In the genomic region with DNA sequence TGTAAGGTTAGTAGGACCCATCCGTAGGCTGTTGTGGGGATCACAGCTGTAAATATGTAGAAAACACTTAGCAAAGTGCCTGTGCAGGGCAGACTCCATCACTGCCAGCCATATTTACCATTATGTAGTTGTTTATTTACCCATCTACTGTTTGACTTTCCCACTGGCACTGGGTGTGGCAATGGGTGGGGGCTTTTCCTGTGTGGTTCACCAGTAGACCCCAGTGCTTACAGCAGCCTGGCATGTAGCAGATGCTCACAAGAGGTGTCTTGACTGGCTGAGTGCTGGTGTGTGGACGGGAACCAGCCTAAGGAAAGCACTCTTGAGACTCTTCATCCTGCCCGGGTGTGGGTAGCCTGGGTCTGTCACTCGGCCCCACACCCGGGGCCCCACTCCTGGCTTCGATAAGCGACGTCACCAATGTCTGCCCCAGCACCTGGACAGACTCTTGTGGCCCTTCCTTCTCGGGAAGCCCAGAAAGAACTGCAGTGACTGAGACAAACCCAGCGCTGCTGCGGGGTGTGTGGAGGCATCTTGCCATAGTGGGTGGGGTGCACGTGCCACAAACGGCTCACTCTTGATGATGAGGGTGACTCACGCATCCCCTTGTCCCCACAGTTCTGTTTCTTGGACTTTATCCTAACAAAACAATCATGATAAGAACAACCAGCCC, we compare ENCODE assay signal across 11 cellular contexts.
DNase-seq lines count a peak whose midpoint lies in the region; ATAC-seq and TF ChIP-seq lines count a peak whose summit lies in the region.
"Had no signal": no experiment of that assay in that cellular context is flagged by ENCODE, and none has a peak within 500 bp of the region (broad histone marks: within the 10 kb centered on the region; RNA-seq: fewer than 3 reads in every experiment).

No MANE protein-coding gene starts in this region.

- H2BK12ac ChIP-seq in H9 (ENCODE audit: insufficient read length, low read depth, low read length): no peak overlapping the region

- no peak overlapping the region for H3K18ac ChIP-seq in H9 (ENCODE audit: insufficient read length, low read depth, low read length)

- no peak overlapping the region for H4K5ac ChIP-seq in H9 (ENCODE audit: insufficient read length, low read depth, low read length)

- H4K91ac ChIP-seq in H9 (ENCODE audit: insufficient read length, low read depth, low read length): no peak overlapping the region

- no peaks in the 10 kb centered on the region for H3K9me3 ChIP-seq in H9 (ENCODE audit: control insufficient read depth, low read depth, low read length)
- H3K9me3 ChIP-seq in right atrium auricular region: no peaks in the 10 kb centered on the region
- H3K9me3 ChIP-seq: body of pancreas had no signal

- H3K14ac ChIP-seq in H9 (ENCODE audit: insufficient read depth, low read length): no peak overlapping the region

- H3K79me2 ChIP-seq in H9 (ENCODE audit: insufficient read depth, low read length): no peaks in the 10 kb centered on the region

- TF ChIP-seq CTCF in H9 (conservative IDR thresholded peaks at IDR 0.05) (no peak), right atrium auricular region (IDR thresholded peaks at IDR 0.05) (no peak), GM10266 (IDR thresholded peaks at IDR 0.05; ENCODE audit: control insufficient read depth, insufficient read depth, low read depth, missing control alignments) (no peak)

- H3T11ph ChIP-seq in H9 (ENCODE audit: low read length): no peak overlapping the region

- H3K36me3 ChIP-seq in right atrium auricular region: no peaks in the 10 kb centered on the region

- H3K79me1 ChIP-seq in H9 (ENCODE audit: insufficient read depth, low read depth, low read length, poor library complexity, severe bottlenecking): no peaks in the 10 kb centered on the region

- H3K4me1 ChIP-seq in H9 (ENCODE audit: insufficient read depth, low read length) (no peaks in the 10 kb centered on the region), right atrium auricular region (peaks cover 0 to 49% of the 10 kb centered on the region in 2 donors)

- H3K4me1 Mint-ChIP-seq in H9: peaks cover 25 to 35% of the 10 kb centered on the region in 2 experiments

- H2BK15ac ChIP-seq in H9 (ENCODE audit: low read depth, low read length): no peak overlapping the region

- no peaks in the 10 kb centered on the region for H3K27me3 Mint-ChIP-seq in H9 (ENCODE audit: low read depth)

- H3K9me3 Mint-ChIP-seq in H9: no peaks in the 10 kb centered on the region

- no peak overlapping the region; a peak in 1 of 7 replicates for H3K27ac Mint-ChIP-seq in H9

- WGBS in H9 (ENCODE audit: extremely low coverage, insufficient read length, low lambda C conversion rate): no CpG with 5 or more reads among the region's 14 CpGs

- H3K23ac ChIP-seq in H9 (ENCODE audit: insufficient read length, low read depth, low read length): no peak overlapping the region

- no peak overlapping the region for H2AFZ ChIP-seq in H9 (ENCODE audit: low read length)

- H3K9ac ChIP-seq in H9 (ENCODE audit: extremely low read depth, insufficient read length, low read length): no peak overlapping the region

- no peaks in the 10 kb centered on the region for H3K23me2 ChIP-seq in H9 (ENCODE audit: insufficient read length, low read depth, low read length, poor library complexity, severe bottlenecking)

- no peak overlapping the region for H3K4me3 ChIP-seq in right atrium auricular region
- H3K4me3 ChIP-seq: body of pancreas, SK-N-MC had no signal

- H3K36me3 Mint-ChIP-seq in H9 (ENCODE audit: insufficient read depth in 1 of 3, low read depth in 3 of 3): peaks cover 11 to 16% (median 12%) of the 10 kb centered on the region in 3 experiments; a peak in 5 of 7 replicates

- H3K27me3 ChIP-seq in H9 (ENCODE audit: insufficient read depth, low read length) (no peaks in the 10 kb centered on the region), right atrium auricular region (no peaks in the 10 kb centered on the region)
- H3K27me3 ChIP-seq: body of pancreas had no signal

- no peak overlapping the region for H3K56ac ChIP-seq in H9 (ENCODE audit: insufficient read length, low read depth, low read length)

- no peak overlapping the region for H2BK5ac ChIP-seq in H9 (ENCODE audit: insufficient read length, low read length)

- no peak overlapping the region for H2AK5ac ChIP-seq in H9 (ENCODE audit: insufficient read length, low read length)

- no peak overlapping the region for H3K4me2 ChIP-seq in H9 (ENCODE audit: insufficient read depth, insufficient read length, low read length)

- ATAC-seq in GM18907 (IDR thresholded peaks at IDR 0.05; ENCODE audit: unreplicated experiment) (no peak), GM21360 (IDR thresholded peaks at IDR 0.05; ENCODE audit: unreplicated experiment) (no peak)
- ATAC-seq: body of pancreas had no signal

- no peak overlapping the region for H3K4ac ChIP-seq in H9 (ENCODE audit: low read depth, low read length)

- no peak overlapping the region for H2BK120ac ChIP-seq in H9 (ENCODE audit: low read depth, low read length, poor library complexity, severe bottlenecking)

- no peak overlapping the region for H4K8ac ChIP-seq in H9 (replicated peaks; ENCODE audit: insufficient read length, low read depth, low read length)

- no peak overlapping the region for H3K4me3 Mint-ChIP-seq in H9

- H2BK20ac ChIP-seq in H9 (ENCODE audit: low read depth, low read length, poor library complexity, severe bottlenecking): no peak overlapping the region

- H4K20me1 ChIP-seq in H9 (ENCODE audit: control insufficient read depth, insufficient read depth, insufficient read length): no peaks in the 10 kb centered on the region

- no peak overlapping the region for H3K27ac ChIP-seq in H9 (ENCODE audit: insufficient read length, low read depth, low read length)
- H3K27ac ChIP-seq in right atrium auricular region: peak overlapping the region; percentile 24 to 59
- H3K27ac ChIP-seq: body of pancreas, SK-N-MC had no signal

- DNase-seq in A172 (ENCODE audit: low spot score): peak; percentile 85
- peak; percentile 17 for DNase-seq in H9
- peak; percentile 51 for DNase-seq in activated T-cell treated with anti-CD3 and anti-CD28 coated beads, Interleukin-2, amount 50 U/mL, for 1 hour
- DNase-seq in right atrium auricular region (ENCODE audit: low spot score): no peak
- no peak for DNase-seq in NCI-H187 treated with DMSO at 0.1 percent for 48 hours (lab: John Stamatoyannopoulos, UW)
- no peak for DNase-seq in GM10266 (ENCODE audit: extremely low spot score)
- DNase-seq: stimulated activated CD4-positive, alpha-beta T cell treated with anti-CD3 and anti-CD28 coated beads, Interleukin-2, amount 100 ng/mL, for 48 hours had no signal

Comparison
In these comparisons a context has a peak if more than half of its experiments do, and no peak if none do; other contexts are left out.
1. DNase-seq: peak in A172 (single experiment), H9 (single experiment) and activated T-cell treated with anti-CD3 and anti-CD28 coated beads, Interleukin-2, amount 50 U/mL, for 1 hour (single experiment); none in right atrium auricular region (single experiment), NCI-H187 treated with DMSO at 0.1 percent for 48 hours (single experiment) and GM10266 (single experiment).